ENCODE assay signal across 20 cellular contexts in genomic region chr17:77419095-77419494, GRCh38.
DNase-seq lines count a peak whose midpoint lies in the region; ATAC-seq and TF ChIP-seq lines count a peak whose summit lies in the region.
"Had no signal": no experiment of that assay in that cellular context is flagged by ENCODE, and none has a peak within 500 bp of the region (broad histone marks: within the 10 kb centered on the region; RNA-seq: fewer than 3 reads in every experiment).

No MANE protein-coding gene starts in this region.

- 61 to 64% methylated on average over 17 of the region's 17 CpGs for WGBS in ectodermal cell, 2 experiments
- WGBS in aorta, 2 donors: 90 to 91% methylated on average over 15 to 17 of the region's 17 CpGs

- peaks cover 62% of the 10 kb centered on the region for H3K4me1 Mint-ChIP-seq in nephron progenitor cell

- TF ChIP-seq CTCF in HEK293 (tag by site-specific recombination; IDR thresholded peaks at IDR 0.05) (no peak), nephron progenitor cell (IDR thresholded peaks at IDR 0.05) (no peak)

- POLR2A ChIA-PET in HEK293 (lab: Yijun Ruan, JAX): no interaction called here

- peak overlapping the region; percentile 99 for H3K4me2 ChIP-seq in BLaER1

- H3K36me3 ChIP-seq in BLaER1 (peaks cover 33% of the 10 kb centered on the region), HEK293 (ENCODE audit: control insufficient read depth in 2 of 2, insufficient read depth in 1 of 2, low read length in 2 of 2) (peaks cover 0 to 10% of the 10 kb centered on the region in 2 experiments; a peak in 1 of 3 replicates), ectodermal cell (ENCODE audit: control insufficient read depth, insufficient read depth, low read length) (no peaks in the 10 kb centered on the region), aorta (ENCODE audit: control insufficient read depth in 1 of 2, insufficient read depth in 2 of 2, low read length in 1 of 2) (no peaks in the 10 kb centered on the region), SJCRH30 (peaks cover 11% of the 10 kb centered on the region; the same call in 1 of the 2 replicates)

- H3K9me3 ChIP-seq in BLaER1: no peaks in the 10 kb centered on the region
- no peaks in the 10 kb centered on the region for H3K9me3 ChIP-seq in HEK293 (ENCODE audit: control insufficient read depth, insufficient read depth, low read depth, low read length)
- no peaks in the 10 kb centered on the region for H3K9me3 ChIP-seq in ectodermal cell (ENCODE audit: control insufficient read depth, low read length)
- no peaks in the 10 kb centered on the region for H3K9me3 ChIP-seq in aorta (ENCODE audit: control insufficient read depth, low read length)
- no peaks in the 10 kb centered on the region for H3K9me3 ChIP-seq in SJCRH30 (replicated peaks)
- H3K9me3 ChIP-seq: HAP-1, mucosa of descending colon, upper lobe of left lung had no signal

- peak overlapping the region; percentile 84 for H3K27ac Mint-ChIP-seq in nephron progenitor cell

- intact Hi-C loops in aorta (cut with DNase I): no loop called here

- no peak for ATAC-seq in aorta (ENCODE audit: low FRiP score)
- ATAC-seq: mucosa of descending colon; stimulated activated naive CD8-positive, alpha-beta T cell treated with anti-CD3 and anti-CD28 coated beads, Interleukin-15, Interleukin-2, amounts not matched to agents 100 U/mL and 50 U/mL, for 24 hours had no signal

- H3K27me3 ChIP-seq in BLaER1: no peaks in the 10 kb centered on the region
- H3K27me3 ChIP-seq in ectodermal cell (ENCODE audit: control insufficient read depth, insufficient read depth, low read length, poor library complexity, severe bottlenecking): no peaks in the 10 kb centered on the region
- H3K27me3 ChIP-seq in aorta (ENCODE audit: control insufficient read depth in 1 of 2, insufficient read depth in 2 of 2, low read length in 1 of 2): no peaks in the 10 kb centered on the region
- H3K27me3 ChIP-seq in SJCRH30: no peaks in the 10 kb centered on the region
- H3K27me3 ChIP-seq: upper lobe of left lung had no signal

- H3K36me3 Mint-ChIP-seq in nephron progenitor cell (ENCODE audit: low read depth): no peaks in the 10 kb centered on the region

- DNase-seq in nephron progenitor cell: no peak
- no peak for DNase-seq in mesenteric fat pad (ENCODE audit: low spot score)
- no peak for DNase-seq in NCI-H1417 treated with DMSO at 0.1 percent for 48 hours (lab: John Stamatoyannopoulos, UW)
- no peak for DNase-seq in aorta
- DNase-seq in SJCRH30: no peak
- DNase-seq: activated CD4-positive, CD25-positive, alpha-beta regulatory T cell treated with anti-CD3 and anti-CD28 coated beads, Interleukin-2, amount 50 U/mL, for 72 hours; cerebellar nuclear complex; hippocampal formation; KG1; kidney glomerular epithelial cell; mucosa of descending colon; NCI-H2171; T-helper 9 cell had no signal

- peaks cover 41% of the 10 kb centered on the region for H4K20me1 ChIP-seq in BLaER1

- H3K9ac ChIP-seq in BLaER1: peak overlapping the region; percentile 72

- H3K4me1 ChIP-seq in BLaER1 (peaks cover 100% of the 10 kb centered on the region), HEK293 (ENCODE audit: control insufficient read depth, insufficient read depth, low read length) (peaks cover 14% of the 10 kb centered on the region), ectodermal cell (ENCODE audit: control insufficient read depth, insufficient read depth, low read length) (peaks cover 41% of the 10 kb centered on the region), aorta (ENCODE audit: control insufficient read depth in 1 of 2, insufficient read depth in 2 of 2, low read length in 2 of 2) (no peaks in the 10 kb centered on the region), SJCRH30 (peaks cover 48% of the 10 kb centered on the region)
- H3K4me1 ChIP-seq: HAP-1 had no signal

- no peaks in the 10 kb centered on the region for H3K9me3 Mint-ChIP-seq in nephron progenitor cell

- H3K27ac ChIP-seq in BLaER1 (peak overlapping the region; percentile 99), HEK293 (ENCODE audit: extremely low read depth, low read depth, low read length) (no peak overlapping the region), ectodermal cell (ENCODE audit: insufficient read depth, low read depth, low read length, poor library complexity, severe bottlenecking) (no peak overlapping the region), aorta (ENCODE audit: low read depth in 1 of 2, low read length in 2 of 2) (no peak overlapping the region), SJCRH30 (no peak overlapping the region)
- H3K27ac ChIP-seq: HL-60 had no signal

- CTCF ChIA-PET in HEK293 (lab: Yijun Ruan, JAX): interaction anchor here (0.6 to 2.1 kb wide), 4 partner anchors 11 to 211 kb away, joined by 3 to 16 read pairs (median 3); no protein-coding TSS in a partner anchor

- H3K4me3 ChIP-seq in BLaER1 (peak overlapping the region; percentile 56), HEK293 (ENCODE audit: low read depth, low read length) (no peak overlapping the region), ectodermal cell (ENCODE audit: insufficient read depth, low read depth, low read length) (peak overlapping the region; percentile 6), aorta (ENCODE audit: low read length in 2 of 2) (no peak overlapping the region), SJCRH30 (no peak overlapping the region)
- H3K4me3 ChIP-seq: HAP-1, mucosa of descending colon, upper lobe of left lung had no signal

- no peak overlapping the region for H3K4me3 Mint-ChIP-seq in nephron progenitor cell

- H3K27me3 Mint-ChIP-seq in nephron progenitor cell (ENCODE audit: low read depth, poor library complexity): peaks cover 2% of the 10 kb centered on the region

TF ChIP-seq in HEK293, 187 proteins besides CTCF, POLR2A, EP300 and RAD21:
- TF ChIP-seq ZNF341 (tag by site-specific recombination; IDR thresholded peaks at IDR 0.05; ENCODE audit: low read depth) (peak; percentile 35; the same call in 1 of the 2 replicates), GLIS1 (tag by site-specific recombination; IDR thresholded peaks at IDR 0.05) (peak; percentile 36; the same call in 1 of the 2 replicates), WT1 (tag by site-specific recombination; IDR thresholded peaks at IDR 0.05) (no peak), ZNF530 (tag by site-specific recombination; IDR thresholded peaks at IDR 0.05; ENCODE audit: low read depth) (no peak), KLF1 (tag by site-specific recombination; IDR thresholded peaks at IDR 0.05) (0 out of 2 replicates have a peak, but pooled peaks have one; percentile 13)

Comparison
In these comparisons a context has a peak if more than half of its experiments do, and no peak if none do; other contexts are left out.
1. H3K4me3 ChIP-seq: peak in BLaER1 (single experiment) and ectodermal cell (single experiment); none in HEK293 (single experiment), aorta (0 of 2) and SJCRH30 (single experiment).